ENCODE assay signal across 31 cellular contexts in genomic region chr1:238833919-238834318, GRCh38.
"Had no signal": no experiment of that assay in that cellular context is flagged by ENCODE, and none has a peak within 500 bp of the region (broad histone marks: within the 10 kb centered on the region; RNA-seq: fewer than 3 reads in every experiment).

No MANE protein-coding gene starts in this region.

- H3K4me2 ChIP-seq: smooth muscle cell had no signal

- FAIRE-seq: pancreas, urothelium cell line had no signal

- H3K36me3 ChIP-seq: neutrophil, pancreas, prostate gland, spleen, suprapubic skin, thoracic aorta, thyroid gland, tibial nerve, upper lobe of left lung, vagina had no signal

- H3K36me3 Mint-ChIP-seq: stimulated activated memory B cell treated with anti-CD40 and anti-IgM and Interleukin-4, amounts not matched to agents 10 μg/mL and 1 μg/mL and 100 μg/mL, for 72 hours had no signal

- DNase-seq: naive thymus-derived CD8-positive, alpha-beta T cell; nephron progenitor cell; nucleus accumbens; pancreas; right cardiac atrium; spleen; stimulated activated CD4-positive, alpha-beta T cell treated with anti-CD3 and anti-CD28 coated beads, Interleukin-12 subunit alpha, Interleukin-12 subunit beta, amount 100 ng/mL, for 4 hours; stimulated activated CD4-positive, alpha-beta T cell treated with anti-CD3 and anti-CD28 coated beads, Interleukin-1b, Interleukin-23, amount 100 ng/mL, for 48 hours; stimulated activated CD4-positive, alpha-beta T cell treated with anti-CD3 and anti-CD28 coated beads, Interleukin-4, amount 100 ng/mL, for 1 hour; stimulated activated CD4-positive, alpha-beta T cell treated with anti-CD3 and anti-CD28 coated beads, Interleukin-4, amount 100 ng/mL, for 4 hours; stimulated activated CD8-positive, alpha-beta memory T cell treated with anti-CD3 and anti-CD28 coated beads, Interleukin-4, amount 100 ng/mL, for 48 hours; stimulated activated naive CD4-positive, alpha-beta T cell; stimulated activated naive CD8-positive, alpha-beta T cell treated with anti-CD3 and anti-CD28 coated beads, Interleukin-15, amount 100 ng/mL, for 72 hours; stimulated activated naive CD8-positive, alpha-beta T cell treated with anti-CD3 and anti-CD28 coated beads, Interleukin-15, Interleukin-2, amounts not matched to agents 100 U/mL and 50 U/mL, for 24 hours; substantia nigra; thyroid gland; trophoblast cell; upper lobe of left lung had no signal

- H3K27me3 Mint-ChIP-seq: naive thymus-derived CD8-positive, alpha-beta T cell; natural killer cell treated with Interleukin-12 subunit alpha and Interleukin-12 subunit beta and Interleukin-15 and Interleukin-18, amount 100 ng/mL, for 72 hours; stimulated activated memory B cell treated with anti-CD40 and anti-IgM and Interleukin-4, amounts not matched to agents 10 μg/mL and 1 μg/mL and 100 μg/mL, for 72 hours; stimulated activated naive CD8-positive, alpha-beta T cell treated with anti-CD3 and anti-CD28 coated beads, Interleukin-15, amount 100 ng/mL, for 72 hours had no signal

- H3K27ac ChIP-seq: neutrophil, pancreas, prostate gland, skin epidermis, spleen, suprapubic skin, thoracic aorta, thyroid gland, tibial nerve, upper lobe of left lung, vagina had no signal

- H3K4me1 Mint-ChIP-seq: naive thymus-derived CD8-positive, alpha-beta T cell; nephron progenitor cell; neural crest cell; stimulated activated memory B cell treated with anti-CD40 and anti-IgM and Interleukin-4, amounts not matched to agents 10 μg/mL and 1 μg/mL and 100 μg/mL, for 72 hours; stimulated activated naive CD8-positive, alpha-beta T cell treated with anti-CD3 and anti-CD28 coated beads, Interleukin-15, amount 100 ng/mL, for 72 hours had no signal

- H3K4me1 ChIP-seq: pancreas, prostate gland, spleen, suprapubic skin, thyroid gland, tibial nerve, upper lobe of left lung, vagina had no signal

- H3K4me3 ChIP-seq: pancreas, prostate gland, skin epidermis, smooth muscle cell, spleen, suprapubic skin, thoracic aorta, thyroid gland, tibial nerve, upper lobe of left lung, vagina had no signal

- ATAC-seq: naive thymus-derived CD8-positive, alpha-beta T cell; natural killer cell treated with Interleukin-12 subunit alpha and Interleukin-12 subunit beta and Interleukin-15 and Interleukin-18, amount 100 ng/mL, for 72 hours; pancreas; right cardiac atrium; sciatic nerve; stimulated activated memory B cell treated with anti-CD40 and anti-IgM and Interleukin-4, amounts not matched to agents 10 μg/mL and 1 μg/mL and 100 μg/mL, for 72 hours; stimulated activated naive CD8-positive, alpha-beta T cell treated with anti-CD3 and anti-CD28 coated beads, Interleukin-15, amount 100 ng/mL, for 72 hours; stimulated activated naive CD8-positive, alpha-beta T cell treated with anti-CD3 and anti-CD28 coated beads, Interleukin-15, Interleukin-2, amounts not matched to agents 100 U/mL and 50 U/mL, for 24 hours had no signal

- H3K4me3 Mint-ChIP-seq: naive thymus-derived CD8-positive, alpha-beta T cell; natural killer cell treated with Interleukin-12 subunit alpha and Interleukin-12 subunit beta and Interleukin-15 and Interleukin-18, amount 100 ng/mL, for 72 hours; nephron progenitor cell; neural crest cell; stimulated activated memory B cell treated with anti-CD40 and anti-IgM and Interleukin-4, amounts not matched to agents 10 μg/mL and 1 μg/mL and 100 μg/mL, for 72 hours; stimulated activated naive CD8-positive, alpha-beta T cell treated with anti-CD3 and anti-CD28 coated beads, Interleukin-15, amount 100 ng/mL, for 72 hours had no signal

- H3K27ac Mint-ChIP-seq: naive thymus-derived CD8-positive, alpha-beta T cell; natural killer cell treated with Interleukin-12 subunit alpha and Interleukin-12 subunit beta and Interleukin-15 and Interleukin-18, amount 100 ng/mL, for 72 hours; nephron progenitor cell; stimulated activated memory B cell treated with anti-CD40 and anti-IgM and Interleukin-4, amounts not matched to agents 10 μg/mL and 1 μg/mL and 100 μg/mL, for 72 hours; stimulated activated naive CD8-positive, alpha-beta T cell treated with anti-CD3 and anti-CD28 coated beads, Interleukin-15, amount 100 ng/mL, for 72 hours had no signal

- H3K9me3 ChIP-seq: neutrophil, pancreas, prostate gland, suprapubic skin, thyroid gland, vagina had no signal

- H3K27me3 ChIP-seq: neutrophil, pancreas, spleen, suprapubic skin, thyroid gland, tibial nerve, upper lobe of left lung, vagina had no signal
